In the genomic region with DNA sequence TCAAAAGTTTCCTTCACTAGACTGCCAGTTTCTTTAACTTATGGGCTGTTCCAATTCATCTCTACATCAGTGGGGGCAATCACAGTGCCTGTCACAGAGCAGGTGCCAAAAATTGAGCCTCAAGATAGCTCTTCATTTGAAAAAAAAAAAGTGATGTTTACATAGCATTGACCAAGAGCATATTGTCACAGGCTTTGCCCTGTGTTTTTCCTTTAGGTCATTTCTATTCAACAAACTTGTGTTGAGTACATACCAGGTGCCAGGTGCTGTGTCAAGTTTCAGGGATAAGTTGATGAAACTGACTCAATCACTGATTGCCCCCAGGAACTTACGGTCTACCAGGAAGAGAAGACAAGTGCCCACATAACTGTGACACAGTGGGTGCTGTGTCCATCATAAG, we compare ENCODE assay signal across 15 cellular contexts. TPM values are rescaled to one million over a fixed set of nuclear protein-coding genes. Genes with fewer than 3 reads are reported as not detected.
"Had no signal": no experiment of that assay in that cellular context is flagged by ENCODE, and none has a peak within 500 bp of the region (broad histone marks: within the 10 kb centered on the region; RNA-seq: fewer than 3 reads in every experiment).

No MANE protein-coding gene starts in this region.

- H3K27ac ChIP-seq: body of pancreas, left ventricle myocardium inferior had no signal

- H3K9me3 ChIP-seq: body of pancreas, left ventricle myocardium inferior, upper lobe of left lung had no signal

- DNase-seq: activated CD4-positive, alpha-beta T cell treated with anti-CD3 and anti-CD28 coated beads, Interleukin-2, amount 50 U/mL, for 1 hour; activated CD8-positive, alpha-beta memory T cell treated with anti-CD3 and anti-CD28 coated beads for 24 hours; activated gamma-delta T cell treated with Interleukin-2 at 50 U/mL for 16 hours; amniotic stem cell; caudate nucleus; hippocampal formation; left ventricle myocardium inferior had no signal

- H3K4me3 ChIP-seq: body of pancreas, left ventricle myocardium inferior, upper lobe of left lung had no signal

- H3K27me3 ChIP-seq: body of pancreas, upper lobe of left lung had no signal

- H3K4me1 ChIP-seq: body of pancreas had no signal

- ATAC-seq: body of pancreas, esophagus mucosa, sciatic nerve had no signal

- H3K36me3 ChIP-seq: left ventricle myocardium inferior, upper lobe of left lung had no signal

RNA-seq across cellular contexts. Expression of gene NT5C1B, which starts 22.2 kb away (rescaled TPM):
- total RNA-seq: body of pancreas, esophagus mucosa, left ventricle myocardium inferior, mesenteric fat pad, osteoblast, pulmonary artery endothelial cell, sciatic nerve, temporal lobe, upper lobe of left lung had no signal
